ENCODE assay signal across 16 cellular contexts in genomic region chr18:58004317-58004716, GRCh38. TPM values are rescaled to one million over a fixed set of nuclear protein-coding genes. Genes with fewer than 3 reads are reported as not detected.
A peak's percentile ranks its signal among the peaks of the same experiment; 100 is the strongest.
DNase-seq lines count a peak whose midpoint lies in the region; ATAC-seq and TF ChIP-seq lines count a peak whose summit lies in the region.
"Had no signal": no experiment of that assay in that cellular context is flagged by ENCODE, and none has a peak within 500 bp of the region (broad histone marks: within the 10 kb centered on the region; RNA-seq: fewer than 3 reads in every experiment).

No MANE protein-coding gene starts in this region.

- no peaks in the 10 kb centered on the region for H3K27me3 ChIP-seq in upper lobe of left lung
- H3K27me3 ChIP-seq: BLaER1 treated with 17β-estradiol and CSF1 and Interleukin-3, amounts not matched to agents 10 nM and 100 nM; gastroesophageal sphincter; neural progenitor cell; uterus had no signal

- H3K4me3 Mint-ChIP-seq in stimulated activated naive CD8-positive, alpha-beta T cell treated with anti-CD3 and anti-CD28 coated beads, Interleukin-15, amount 100 ng/mL, for 72 hours = no peak overlapping the region
- H3K4me3 Mint-ChIP-seq: activated CD4-positive, alpha-beta T cell treated with anti-CD3 and anti-CD28 coated beads for 36 hours; neural progenitor cell had no signal

- H3K4me3 ChIP-seq in HFF-Myc (replicated peaks; ENCODE audit: low read depth, low read length) = no peak overlapping the region
- no peak overlapping the region for H3K4me3 ChIP-seq in upper lobe of left lung
- H3K4me3 ChIP-seq: BLaER1 treated with 17β-estradiol and CSF1 and Interleukin-3, amounts not matched to agents 10 nM and 100 nM; gastroesophageal sphincter; left ventricle myocardium inferior; neural progenitor cell; uterus had no signal

- TF ChIP-seq CTCF in HFF-Myc (IDR thresholded peaks at IDR 0.05; ENCODE audit: low read depth, low read length, missing control alignments) (no peak), upper lobe of left lung (IDR thresholded peaks at IDR 0.05) (no peak)

- peaks cover 36% of the 10 kb centered on the region for H3K27me3 Mint-ChIP-seq in stimulated activated naive CD8-positive, alpha-beta T cell treated with anti-CD3 and anti-CD28 coated beads, Interleukin-15, amount 100 ng/mL, for 72 hours

- H3K9me3 Mint-ChIP-seq in stimulated activated naive CD8-positive, alpha-beta T cell treated with anti-CD3 and anti-CD28 coated beads, Interleukin-15, amount 100 ng/mL, for 72 hours = no peaks in the 10 kb centered on the region
- H3K9me3 Mint-ChIP-seq: neural progenitor cell had no signal

- TF ChIP-seq EP300 in upper lobe of left lung (IDR thresholded peaks at IDR 0.05) = no peak

- 65 to 84% methylated on average over 3 of the region's 3 CpGs for WGBS in upper lobe of left lung, 2 donors

- TF ChIP-seq POLR2A in GM18505 (IDR thresholded peaks at IDR 0.05; ENCODE audit: borderline replicate concordance, extremely low read depth, insufficient read depth, insufficient read length) (no peak), upper lobe of left lung (IDR thresholded peaks at IDR 0.05) (no peak)

- ATAC-seq in stimulated activated naive CD8-positive, alpha-beta T cell treated with anti-CD3 and anti-CD28 coated beads, Interleukin-15, amount 100 ng/mL, for 72 hours = no peak
- ATAC-seq in GM18505 (IDR thresholded peaks at IDR 0.05; ENCODE audit: unreplicated experiment) (no peak), upper lobe of left lung (ENCODE audit: low FRiP score in 2 of 2) (no peak)
- ATAC-seq: activated CD4-positive, alpha-beta T cell treated with anti-CD3 and anti-CD28 coated beads for 36 hours; gastroesophageal sphincter had no signal

- H3K4me1 ChIP-seq in upper lobe of left lung = no peaks in the 10 kb centered on the region
- H3K4me1 ChIP-seq: gastroesophageal sphincter, left ventricle myocardium inferior, neural progenitor cell, uterus had no signal

- H3K27ac Mint-ChIP-seq in stimulated activated naive CD8-positive, alpha-beta T cell treated with anti-CD3 and anti-CD28 coated beads, Interleukin-15, amount 100 ng/mL, for 72 hours = no peak overlapping the region
- H3K27ac Mint-ChIP-seq: activated CD4-positive, alpha-beta T cell treated with anti-CD3 and anti-CD28 coated beads for 36 hours; neural progenitor cell had no signal

- H3K9me3 ChIP-seq in upper lobe of left lung = no peaks in the 10 kb centered on the region
- H3K9me3 ChIP-seq: BLaER1 treated with 17β-estradiol and CSF1 and Interleukin-3, amounts not matched to agents 10 nM and 100 nM; gastroesophageal sphincter; left ventricle myocardium inferior; uterus had no signal

- DNase-seq in AG08395 (ENCODE audit: low spot score) (peak; percentile 66), HFF-Myc (ENCODE audit: extremely low read depth, low read depth) (peak; percentile 35), amniotic stem cell (lab: John Stamatoyannopoulos, UW) (peak; percentile 53), hepatic stellate cell (ENCODE audit: low spot score) (peak; percentile 41), AML-193 (lab: John Stamatoyannopoulos, UW) (no peak), upper lobe of left lung (no peak)
- DNase-seq in stimulated activated naive CD8-positive, alpha-beta T cell treated with anti-CD3 and anti-CD28 coated beads, Interleukin-15, amount 100 ng/mL, for 72 hours = no peak
- DNase-seq: activated CD4-positive, alpha-beta T cell treated with anti-CD3 and anti-CD28 coated beads for 36 hours; left ventricle myocardium inferior; NCI-H187 treated with DMSO at 0.1 percent for 48 hours; NK-92 treated with Interleukin-12 subunit alpha and Interleukin-12 subunit beta, amount 100 ng/mL, for 24 hours; uterus had no signal

- no peak overlapping the region for H3K27ac ChIP-seq in upper lobe of left lung
- H3K27ac ChIP-seq: BLaER1 treated with 17β-estradiol and CSF1 and Interleukin-3, amounts not matched to agents 10 nM and 100 nM; gastroesophageal sphincter; left ventricle myocardium inferior; neural progenitor cell; uterus had no signal

- no peaks in the 10 kb centered on the region for H3K36me3 ChIP-seq in upper lobe of left lung
- H3K36me3 ChIP-seq: BLaER1 treated with 17β-estradiol and CSF1 and Interleukin-3, amounts not matched to agents 10 nM and 100 nM; gastroesophageal sphincter; left ventricle myocardium inferior; neural progenitor cell; uterus had no signal

- no peaks in the 10 kb centered on the region for H3K4me1 Mint-ChIP-seq in stimulated activated naive CD8-positive, alpha-beta T cell treated with anti-CD3 and anti-CD28 coated beads, Interleukin-15, amount 100 ng/mL, for 72 hours
- H3K4me1 Mint-ChIP-seq: activated CD4-positive, alpha-beta T cell treated with anti-CD3 and anti-CD28 coated beads for 36 hours; neural progenitor cell had no signal

RNA-seq across cellular contexts. Expression of gene NEDD4L, which starts 39.7 kb away (rescaled TPM):
- total RNA-seq in upper lobe of left lung = 100 to 1,000 TPM; 148 to 491 (median 300) TPM

Comparison
In these comparisons a context has a peak if more than half of its experiments do, and no peak if none do; other contexts are left out.
1. DNase-seq: peak in AG08395 (single experiment), HFF-Myc (single experiment), amniotic stem cell (single experiment) and hepatic stellate cell (single experiment); none in AML-193 (0 of 2), stimulated activated naive CD8-positive, alpha-beta T cell treated with anti-CD3 and anti-CD28 coated beads, Interleukin-15, amount 100 ng/mL, for 72 hours (0 of 2) and upper lobe of left lung (0 of 2).